8 cellular contexts compared by ENCODE assay signal in the genomic region with DNA sequence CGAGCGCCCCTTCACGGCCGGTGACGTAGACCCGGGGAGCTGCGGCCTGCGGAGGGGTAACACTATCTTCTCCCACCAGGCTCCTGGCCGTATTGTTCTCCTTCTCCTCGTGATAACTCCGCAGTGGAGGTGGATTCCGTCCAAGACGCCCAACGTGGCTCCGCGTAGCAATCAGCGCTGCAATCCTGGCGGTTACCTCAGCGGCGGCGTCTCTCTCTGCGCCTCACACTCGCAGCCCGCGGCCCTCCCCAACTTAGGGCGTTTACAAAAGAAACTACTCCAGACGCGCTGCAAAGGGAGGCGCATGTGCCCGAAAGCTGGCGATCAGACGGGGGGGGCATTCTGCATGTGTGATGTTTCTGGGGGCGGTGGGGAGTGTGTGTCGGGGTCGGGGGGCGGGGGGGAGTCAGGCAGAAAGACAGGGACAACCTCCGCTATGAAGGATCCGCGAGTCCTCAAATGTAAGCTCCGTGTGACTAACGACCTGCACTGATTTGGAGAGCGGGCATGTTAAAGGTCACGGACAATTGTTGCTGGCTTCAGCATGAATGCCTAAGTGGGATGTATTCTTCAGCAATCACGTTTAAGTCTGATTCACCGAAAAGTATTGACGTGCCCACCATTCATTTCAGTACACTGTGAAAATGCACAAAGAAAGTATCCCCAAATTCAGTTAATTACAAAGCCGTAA. TPM values are rescaled to one million over a fixed set of nuclear protein-coding genes. Genes with fewer than 3 reads are reported as not detected.
DNase-seq lines count a peak whose midpoint lies in the region; ATAC-seq and TF ChIP-seq lines count a peak whose summit lies in the region.

No MANE protein-coding gene starts in this region.

- H3K9ac ChIP-seq in PC-3 (ENCODE audit: low read length) = no peak overlapping the region

- no peak for ATAC-seq in activated T-cell treated with anti-CD3 and anti-CD28 coated beads, Interleukin-2, amount 50 U/mL, for 72 hours (replicated peaks in 1 of 2)
- ATAC-seq in GM21381 (IDR thresholded peaks at IDR 0.05; ENCODE audit: unreplicated experiment) = no peak
- no peak for ATAC-seq in PC-3

- peaks cover 4 to 8% of the 10 kb centered on the region in 2 donors for H3K36me3 Mint-ChIP-seq in activated T-cell treated with anti-CD3 and anti-CD28 coated beads, Interleukin-2, amount 50 U/mL, for 72 hours (ENCODE audit: insufficient read depth in 2 of 2)

- H3K4me1 ChIP-seq in ovary (ENCODE audit: insufficient read depth) = no peaks in the 10 kb centered on the region
- no peaks in the 10 kb centered on the region for H3K4me1 ChIP-seq in PC-3 (ENCODE audit: insufficient read depth, low read length)

- BruUV-seq in PC-3 (replicated peaks; lab: Mats Ljungman, UMichigan) = no TSS peak

- TF ChIP-seq EP300 in ovary (IDR thresholded peaks at IDR 0.05) = no peak

- peak overlapping the region; percentile 72 for H3K27ac Mint-ChIP-seq in activated T-cell treated with anti-CD3 and anti-CD28 coated beads, Interleukin-2, amount 50 U/mL, for 72 hours

- no peaks in the 10 kb centered on the region for H3K79me2 ChIP-seq in PC-3 (ENCODE audit: low read length)

- DNase-seq in NCI-H2227 treated with DMSO at 0.1 percent for 48 hours (lab: John Stamatoyannopoulos, UW) (peak; percentile 79), head of caudate nucleus (peak in 26 of 42 donors; percentile 13 to 66 (median 38)), ovary (peak; percentile 83 to 89 (median 86)), pons (ENCODE audit: low spot score) (no peak), PC-3 (no peak)
- peak; percentile 46 to 59 for DNase-seq in activated T-cell treated with anti-CD3 and anti-CD28 coated beads, Interleukin-2, amount 50 U/mL, for 72 hours

- H3K4me3 ChIP-seq in GM08714 (ENCODE audit: low read length) (peak overlapping the region; percentile 50; the same call in 1 of the 2 replicates), ovary (peak overlapping the region; percentile 70), PC-3 (ENCODE audit: low read length) (no peak overlapping the region)

- CTCF ChIA-PET in PC-3 (lab: Charles Lee) = no interaction called here

- intact Hi-C loops in head of caudate nucleus (cut with DNase I) (no loop called here), ovary (cut with DNase I) (no loop called here), PC-3 (cut with micrococcal nuclease) (no loop called here)

- H4K20me1 ChIP-seq in PC-3 (ENCODE audit: low read length) = no peaks in the 10 kb centered on the region

- peaks cover 23% of the 10 kb centered on the region for H3K4me1 Mint-ChIP-seq in activated T-cell treated with anti-CD3 and anti-CD28 coated beads, Interleukin-2, amount 50 U/mL, for 72 hours (ENCODE audit: low read depth)

- H3K27me3 ChIP-seq in ovary (no peaks in the 10 kb centered on the region), PC-3 (ENCODE audit: low read length) (peaks cover 78% of the 10 kb centered on the region)

- H3F3A ChIP-seq in PC-3 (ENCODE audit: low read length, unreplicated experiment) = no peaks in the 10 kb centered on the region

- H3K27ac ChIP-seq in ovary (peak overlapping the region; percentile 36 to 91), PC-3 (ENCODE audit: low read length) (no peak overlapping the region)

- peaks cover 26% of the 10 kb centered on the region for H3K27me3 Mint-ChIP-seq in activated T-cell treated with anti-CD3 and anti-CD28 coated beads, Interleukin-2, amount 50 U/mL, for 72 hours (ENCODE audit: low read depth)

- peak; percentile 49 for TF ChIP-seq POLR2A in ovary (IDR thresholded peaks at IDR 0.05)

- WGBS in ovary, 3 donors = 4 to 11% (median 7%) methylated on average over 43 to 47 of the region's 47 CpGs

- H3K4me2 ChIP-seq in PC-3 (ENCODE audit: low read length) = no peak overlapping the region

- H2AFZ ChIP-seq in PC-3 (ENCODE audit: low read length) = no peak overlapping the region

- H3K9me2 ChIP-seq in PC-3 (replicated peaks; ENCODE audit: low read length) = no peaks in the 10 kb centered on the region

- TF ChIP-seq CTCF in ovary (IDR thresholded peaks at IDR 0.05) (no peak), PC-3 (conservative IDR thresholded peaks at IDR 0.05; ENCODE audit: low read depth, low read length) (no peak)

- POLR2A ChIA-PET in PC-3 (lab: Charles Lee; ENCODE audit: unreplicated experiment) = no interaction called here

- peak overlapping the region; percentile 90 for H3K4me3 Mint-ChIP-seq in activated T-cell treated with anti-CD3 and anti-CD28 coated beads, Interleukin-2, amount 50 U/mL, for 72 hours

- H3K9me3 ChIP-seq in ovary (no peaks in the 10 kb centered on the region), PC-3 (ENCODE audit: low read length) (no peaks in the 10 kb centered on the region)

- no peaks in the 10 kb centered on the region for H3K9me3 Mint-ChIP-seq in activated T-cell treated with anti-CD3 and anti-CD28 coated beads, Interleukin-2, amount 50 U/mL, for 72 hours

- H3K36me3 ChIP-seq in ovary (no peaks in the 10 kb centered on the region), PC-3 (ENCODE audit: low read depth, low read length) (no peaks in the 10 kb centered on the region)

RNA-seq across cellular contexts. Expression of a gene that starts 1.3 kb away (rescaled TPM):
- total RNA-seq in activated T-cell treated with anti-CD3 and anti-CD28 coated beads, Interleukin-2, amount 50 U/mL, for 72 hours = 10 to 100 TPM; 13.2 to 13.9 TPM
- 100 to 1,000 TPM in 3 of 7 donors, 10 to 100 TPM in 4; 44.9 to 110 (median 99.9) TPM for total RNA-seq in ovary
- 10 to 100 TPM; 13.5 to 25.4 TPM for polyA plus RNA-seq in ovary
- total RNA-seq in PC-3 (2014; rRNA removed) = 1.7 and 4.0 TPM in 2 replicates

Comparison
In these comparisons a context has a peak if more than half of its experiments do, and no peak if none do; other contexts are left out.
1. DNase-seq: peak in NCI-H2227 treated with DMSO at 0.1 percent for 48 hours (single experiment), activated T-cell treated with anti-CD3 and anti-CD28 coated beads, Interleukin-2, amount 50 U/mL, for 72 hours (2 of 2), head of caudate nucleus (26 of 42) and ovary (5 of 5); none in pons (single experiment) and PC-3 (single experiment).